Comparison of ENCODE assay signal across 8 cellular contexts in the genomic region with DNA sequence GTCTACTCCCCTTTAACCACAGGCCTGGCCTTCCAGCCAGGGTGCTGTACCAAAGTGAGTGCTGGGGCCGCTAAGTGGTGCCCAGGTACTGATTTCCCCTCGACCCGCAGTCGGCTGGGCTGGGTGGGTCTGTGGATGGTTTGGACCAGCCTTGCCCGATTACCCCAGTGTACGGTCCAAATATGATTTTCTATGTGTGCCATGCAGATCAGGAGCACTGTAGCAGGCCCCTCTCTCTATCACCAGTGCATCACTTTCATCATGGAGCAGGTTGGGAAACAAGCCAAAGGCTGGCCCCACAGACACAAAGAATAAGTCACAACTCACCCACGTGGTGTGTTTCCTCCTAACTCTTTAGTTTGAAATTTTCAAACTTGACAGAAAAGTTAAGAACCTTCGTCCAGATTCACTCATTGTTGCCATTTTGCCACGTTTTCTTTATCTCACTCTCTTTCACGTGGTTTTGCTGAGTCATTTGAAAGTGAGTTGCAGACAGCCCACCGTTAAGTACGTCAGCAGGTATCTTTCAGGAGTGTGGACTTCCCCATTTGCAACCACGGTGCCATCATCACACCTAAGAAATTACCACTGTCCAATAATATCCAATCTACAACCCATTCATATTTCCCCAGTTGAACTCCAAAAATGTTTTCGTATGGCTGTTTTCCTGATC. TPM values are rescaled to one million over a fixed set of nuclear protein-coding genes. Genes with fewer than 3 reads are reported as not detected.
DNase-seq lines count a peak whose midpoint lies in the region; ATAC-seq, FAIRE-seq and TF ChIP-seq lines count a peak whose summit lies in the region.

No MANE protein-coding gene starts in this region.

- peak; percentile 82 for ATAC-seq in HG03280 (IDR thresholded peaks at IDR 0.05; ENCODE audit: unreplicated experiment)
- ATAC-seq in GM19324 (IDR thresholded peaks at IDR 0.05; ENCODE audit: low FRiP score, unreplicated experiment) = no peak

- no peak for TF ChIP-seq POLR2A in H54 (IDR thresholded peaks at IDR 0.05; ENCODE audit: low read depth, low read length)

- FAIRE-seq in H54 (lab: Jason Lieb, UNC) = no peak

- H3K9me3 Mint-ChIP-seq in activated T-helper 1 cell treated with anti-CD3 and anti-CD28 coated beads, Interleukin-12 subunit alpha, Interleukin-12 subunit beta, Interleukin-2, Interleukin-4 antibody, amounts not matched to agents 30 ng/mL and 10 ng/mL and 1 ng/mL, durations not matched to agents 14 hours and 24 hours and 36 hours = no peaks in the 10 kb centered on the region

- intact Hi-C loops in activated T-helper 1 cell treated with anti-CD3 and anti-CD28 coated beads, Interleukin-12 subunit alpha, Interleukin-12 subunit beta, Interleukin-2, Interleukin-4 antibody, amounts not matched to agents 30 ng/mL and 10 ng/mL and 1 ng/mL, durations not matched to agents 14 hours and 24 hours and 36 hours (cut with micrococcal nuclease) = loop anchor here (1.0 to 10.0 kb wide), 6 partner anchors 21 to 367 kb away; a partner anchor contains a TSS

- DNase-seq in activated T-cell treated with anti-CD3 and anti-CD28 coated beads for 24 hours (ENCODE audit: low read depth) = peak; percentile 46
- DNase-seq in activated T-cell treated with anti-CD3 and anti-CD28 coated beads for 4 hours = no peak
- DNase-seq in activated T-helper 1 cell treated with anti-CD3 and anti-CD28 coated beads, Interleukin-12 subunit alpha, Interleukin-12 subunit beta, Interleukin-2, Interleukin-4 antibody, amounts not matched to agents 30 ng/mL and 10 ng/mL and 1 ng/mL, durations not matched to agents 14 hours and 24 hours and 36 hours (ENCODE audit: low spot score) = peak; percentile 48
- peak; percentile 33 for DNase-seq in medulla oblongata (ENCODE audit: extremely low spot score)
- DNase-seq in H54 (ENCODE audit: insufficient read length, low spot score) = no peak
- DNase-seq in COLO829 (ENCODE audit: low spot score) = no peak

- H3K27ac Mint-ChIP-seq in activated T-helper 1 cell treated with anti-CD3 and anti-CD28 coated beads, Interleukin-12 subunit alpha, Interleukin-12 subunit beta, Interleukin-2, Interleukin-4 antibody, amounts not matched to agents 30 ng/mL and 10 ng/mL and 1 ng/mL, durations not matched to agents 14 hours and 24 hours and 36 hours = peak overlapping the region; percentile 89

- H3K27me3 Mint-ChIP-seq in activated T-helper 1 cell treated with anti-CD3 and anti-CD28 coated beads, Interleukin-12 subunit alpha, Interleukin-12 subunit beta, Interleukin-2, Interleukin-4 antibody, amounts not matched to agents 30 ng/mL and 10 ng/mL and 1 ng/mL, durations not matched to agents 14 hours and 24 hours and 36 hours (ENCODE audit: insufficient read depth) = no peaks in the 10 kb centered on the region

- H3K36me3 Mint-ChIP-seq in activated T-helper 1 cell treated with anti-CD3 and anti-CD28 coated beads, Interleukin-12 subunit alpha, Interleukin-12 subunit beta, Interleukin-2, Interleukin-4 antibody, amounts not matched to agents 30 ng/mL and 10 ng/mL and 1 ng/mL, durations not matched to agents 14 hours and 24 hours and 36 hours (ENCODE audit: low read depth) = peaks cover 5% of the 10 kb centered on the region

- H3K4me1 Mint-ChIP-seq in activated T-helper 1 cell treated with anti-CD3 and anti-CD28 coated beads, Interleukin-12 subunit alpha, Interleukin-12 subunit beta, Interleukin-2, Interleukin-4 antibody, amounts not matched to agents 30 ng/mL and 10 ng/mL and 1 ng/mL, durations not matched to agents 14 hours and 24 hours and 36 hours (ENCODE audit: low read depth) = peaks cover 77% of the 10 kb centered on the region

- H3K4me3 Mint-ChIP-seq in activated T-helper 1 cell treated with anti-CD3 and anti-CD28 coated beads, Interleukin-12 subunit alpha, Interleukin-12 subunit beta, Interleukin-2, Interleukin-4 antibody, amounts not matched to agents 30 ng/mL and 10 ng/mL and 1 ng/mL, durations not matched to agents 14 hours and 24 hours and 36 hours = peak overlapping the region; percentile 63

RNA-seq across cellular contexts. Expression of a gene that starts 37.0 kb away (rescaled TPM):
- 22.6 and 23.1 TPM in 2 replicates for total RNA-seq in activated T-helper 1 cell treated with anti-CD3 and anti-CD28 coated beads, Interleukin-12 subunit alpha, Interleukin-12 subunit beta, Interleukin-2, Interleukin-4 antibody, amounts not matched to agents 30 ng/mL and 10 ng/mL and 1 ng/mL, durations not matched to agents 14 hours and 24 hours and 36 hours

Comparison
In these comparisons a context has a peak if more than half of its experiments do, and no peak if none do; other contexts are left out.
1. DNase-seq: peak in activated T-cell treated with anti-CD3 and anti-CD28 coated beads for 24 hours (single experiment), activated T-helper 1 cell treated with anti-CD3 and anti-CD28 coated beads, Interleukin-12 subunit alpha, Interleukin-12 subunit beta, Interleukin-2, Interleukin-4 antibody, amounts not matched to agents 30 ng/mL and 10 ng/mL and 1 ng/mL, durations not matched to agents 14 hours and 24 hours and 36 hours (single experiment) and medulla oblongata (single experiment); none in activated T-cell treated with anti-CD3 and anti-CD28 coated beads for 4 hours (single experiment), H54 (single experiment) and COLO829 (single experiment).